ENCODE assay signal across 14 cellular contexts in the genomic region with DNA sequence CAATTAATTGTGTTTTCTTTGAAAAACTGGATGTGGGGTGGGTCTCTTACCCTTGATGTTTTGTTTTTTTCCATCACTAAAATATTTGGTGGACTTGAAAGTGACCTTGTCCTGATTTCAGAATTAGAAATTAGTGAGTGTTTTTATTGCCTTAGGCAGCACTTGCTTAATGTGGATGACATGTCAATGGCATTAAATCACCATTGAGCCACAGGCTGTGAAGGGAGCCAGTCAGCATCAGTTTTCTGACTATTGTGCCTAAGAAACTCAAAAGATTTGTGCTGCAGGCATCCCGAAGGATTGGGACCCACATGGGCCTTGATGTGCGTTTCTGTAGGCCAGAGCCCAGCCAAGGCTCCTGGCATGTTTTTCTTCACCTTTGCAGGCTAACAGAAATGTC. TPM values are rescaled to one million over a fixed set of nuclear protein-coding genes. Genes with fewer than 3 reads are reported as not detected.
A peak's percentile ranks its signal among the peaks of the same experiment; 100 is the strongest.
DNase-seq lines count a peak whose midpoint lies in the region; ATAC-seq, FAIRE-seq and TF ChIP-seq lines count a peak whose summit lies in the region.
"Had no signal": no experiment of that assay in that cellular context is flagged by ENCODE, and none has a peak within 500 bp of the region (broad histone marks: within the 10 kb centered on the region; RNA-seq: fewer than 3 reads in every experiment).

No MANE protein-coding gene starts in this region.

- H3K9ac ChIP-seq in HepG2 (ENCODE audit: insufficient read depth, low read depth, low read length) = no peak overlapping the region

- CTCF ChIA-PET in HepG2 (lab: Yijun Ruan, JAX; ENCODE audit: low intra/inter-chr PET ratio, low total read pairs) = no interaction called here
- CTCF ChIA-PET in activated CD8-positive, alpha-beta T cell treated with anti-CD3 and anti-CD28 coated beads for 36 hours (lab: Charles Lee) = interaction anchor here (1.1 to 2.0 kb wide), 2 partner anchors 9 to 44 kb away, joined by 3 to 5 read pairs; no protein-coding TSS in a partner anchor

- H2AFZ ChIP-seq in HepG2 (ENCODE audit: low read length) = no peak overlapping the region

- peaks cover 0 to 3% (median 0%) of the 10 kb centered on the region in 5 experiments for H3K9me3 Mint-ChIP-seq in brain
- H3K9me3 Mint-ChIP-seq in osteocyte (ENCODE audit: unreplicated experiment) = peaks cover 3% of the 10 kb centered on the region
- H3K9me3 Mint-ChIP-seq in activated CD8-positive, alpha-beta T cell treated with anti-CD3 and anti-CD28 coated beads for 36 hours = peaks cover 7% of the 10 kb centered on the region

- TF ChIP-seq EP300 in HepG2 (IDR thresholded peaks at IDR 0.05; ENCODE audit: low read depth in 2 of 2, low read length in 2 of 2) (no peak), HepG2 (CRISPR knock-in tag; IDR thresholded peaks at IDR 0.05; ENCODE audit: borderline replicate concordance) (no peak)

- no peak for FAIRE-seq in HepG2 (lab: Jason Lieb, UNC)
- FAIRE-seq in H54 (lab: Jason Lieb, UNC) = no peak
- FAIRE-seq: bronchial epithelial cell, G401.6 had no signal

- H3K27ac ChIP-seq in HepG2 (ENCODE audit: extremely low read length, insufficient read depth, low read length) = peak overlapping the region; percentile 16
- no peak overlapping the region for H3K27ac ChIP-seq in right lobe of liver
- H3K27ac ChIP-seq: SK-N-MC had no signal

- H3K27me3 ChIP-seq in HepG2 (ENCODE audit: control insufficient read depth in 1 of 2, insufficient read depth in 2 of 2, low read length in 2 of 2) (no peaks in the 10 kb centered on the region), right lobe of liver (no peaks in the 10 kb centered on the region)

- POLR2A ChIA-PET in HepG2 (lab: Yijun Ruan, JAX) = no interaction called here
- POLR2A ChIA-PET in activated CD8-positive, alpha-beta T cell treated with anti-CD3 and anti-CD28 coated beads for 36 hours (lab: Charles Lee) = no interaction called here

- DNase-seq in HepG2 (ENCODE audit: low spot score) = no peak
- DNase-seq in right lobe of liver = no peak
- no peak for DNase-seq in osteocyte (ENCODE audit: extremely low spot score, unreplicated experiment)
- no peak for DNase-seq in activated CD8-positive, alpha-beta T cell treated with anti-CD3 and anti-CD28 coated beads for 36 hours
- DNase-seq in OCI-M2 (lab: John Stamatoyannopoulos, UW; ENCODE audit: unreplicated experiment) = no peak
- DNase-seq in H54 (ENCODE audit: insufficient read length, low spot score) = no peak
- DNase-seq in stimulated activated CD4-positive, alpha-beta T cell treated with anti-CD3 and anti-CD28 coated beads, Interleukin-2, amount 100 ng/mL, for 24 hours = no peak
- DNase-seq: activated T-cell treated with anti-CD3 and anti-CD28 coated beads, Interleukin-2, amount 50 U/mL, for 24 hours; NCI-H524 treated with DMSO at 0.1 percent for 48 hours had no signal

- H3K4me3 Mint-ChIP-seq in brain (no peak overlapping the region), osteocyte (ENCODE audit: unreplicated experiment) (no peak overlapping the region)
- H3K4me3 Mint-ChIP-seq in activated CD8-positive, alpha-beta T cell treated with anti-CD3 and anti-CD28 coated beads for 36 hours = no peak overlapping the region
- H3K4me3 Mint-ChIP-seq: activated T-cell treated with anti-CD3 and anti-CD28 coated beads, Interleukin-2, amount 50 U/mL, for 24 hours had no signal

- H3K79me2 ChIP-seq in HepG2 (ENCODE audit: insufficient read depth, low read length) = no peaks in the 10 kb centered on the region

- no TSS peak for BruUV-seq in HepG2 (replicated peaks; lab: Mats Ljungman, UMichigan)

- H3K4me2 ChIP-seq in HepG2 (ENCODE audit: low read depth, low read length) = no peak overlapping the region; the same call in 1 of the 2 replicates

- peaks cover 30% of the 10 kb centered on the region for H3K4me1 ChIP-seq in HepG2 (ENCODE audit: insufficient read depth, low read length)
- H3K4me1 ChIP-seq in right lobe of liver = no peaks in the 10 kb centered on the region

- no peak overlapping the region for H3K4me3 ChIP-seq in HepG2 (replicated peaks in 1 of 3; ENCODE audit: insufficient read depth in 1 of 3, low read depth in 2 of 3, low read length in 3 of 3)
- H3K4me3 ChIP-seq in right lobe of liver = no peak overlapping the region
- H3K4me3 ChIP-seq: SK-N-MC had no signal

- peaks cover 16% of the 10 kb centered on the region for H3K36me3 Mint-ChIP-seq in brain
- peaks cover 21% of the 10 kb centered on the region for H3K36me3 Mint-ChIP-seq in osteocyte (ENCODE audit: unreplicated experiment)
- peaks cover 14% of the 10 kb centered on the region for H3K36me3 Mint-ChIP-seq in activated CD8-positive, alpha-beta T cell treated with anti-CD3 and anti-CD28 coated beads for 36 hours (ENCODE audit: low read depth)

- H4K20me1 ChIP-seq in HepG2 (ENCODE audit: insufficient read depth, low read length) = no peaks in the 10 kb centered on the region

- in situ Hi-C loops in HepG2 (cut with HindIII; ENCODE audit: extremely low pct_ligation_motif_present, low pct_unique_long_range_greater_than_20kb) = no loop called here

- H3K27me3 Mint-ChIP-seq in brain = no peaks in the 10 kb centered on the region
- no peaks in the 10 kb centered on the region for H3K27me3 Mint-ChIP-seq in osteocyte (ENCODE audit: unreplicated experiment)
- H3K27me3 Mint-ChIP-seq in activated CD8-positive, alpha-beta T cell treated with anti-CD3 and anti-CD28 coated beads for 36 hours = peaks cover 2% of the 10 kb centered on the region
- H3K27me3 Mint-ChIP-seq: activated T-cell treated with anti-CD3 and anti-CD28 coated beads, Interleukin-2, amount 50 U/mL, for 24 hours had no signal

- H3K36me3 ChIP-seq in HepG2 (replicated peaks in 1 of 2; ENCODE audit: control insufficient read depth in 1 of 2, insufficient read depth in 2 of 2, low read length in 2 of 2) (peaks cover 2% of the 10 kb centered on the region in 2 experiments; a peak in 2 of 5 replicates), right lobe of liver (no peaks in the 10 kb centered on the region)

- H3K9me3 ChIP-seq in HepG2 (ENCODE audit: low read length) (no peaks in the 10 kb centered on the region), right lobe of liver (no peaks in the 10 kb centered on the region)

- intact Hi-C loops in HepG2 (cut with micrococcal nuclease; ENCODE audit: unreplicated experiment) = no loop called here
- intact Hi-C loops in right lobe of liver (cut with DNase I) = no loop called here
- intact Hi-C loops in activated CD8-positive, alpha-beta T cell treated with anti-CD3 and anti-CD28 coated beads for 36 hours (cut with micrococcal nuclease) = no loop called here

- H3K4me1 Mint-ChIP-seq in brain = peaks cover 17% of the 10 kb centered on the region
- peaks cover 45% of the 10 kb centered on the region for H3K4me1 Mint-ChIP-seq in osteocyte (ENCODE audit: unreplicated experiment)
- H3K4me1 Mint-ChIP-seq in activated CD8-positive, alpha-beta T cell treated with anti-CD3 and anti-CD28 coated beads for 36 hours (ENCODE audit: low read depth) = peaks cover 23% of the 10 kb centered on the region

- H3K27ac Mint-ChIP-seq in brain = peak overlapping the region in 3 of 5 experiments; percentile 31 to 86 (median 85)
- peak overlapping the region; percentile 86 for H3K27ac Mint-ChIP-seq in osteocyte (ENCODE audit: unreplicated experiment)
- no peak overlapping the region for H3K27ac Mint-ChIP-seq in activated CD8-positive, alpha-beta T cell treated with anti-CD3 and anti-CD28 coated beads for 36 hours

- no peak for TF ChIP-seq CTCF in HepG2 (CRISPR knock-in tag; IDR thresholded peaks at IDR 0.05)
- no peak for TF ChIP-seq CTCF in right lobe of liver (IDR thresholded peaks at IDR 0.05)
- TF ChIP-seq CTCF in brain (conservative IDR thresholded peaks at IDR 0.05) = no peak
- TF ChIP-seq CTCF in osteocyte (IDR thresholded peaks at IDR 0.05) = no peak
- TF ChIP-seq CTCF in activated CD8-positive, alpha-beta T cell treated with anti-CD3 and anti-CD28 coated beads for 36 hours (IDR thresholded peaks at IDR 0.05) = no peak

- no peak for TF ChIP-seq RAD21 in HepG2 (CRISPR knock-in tag; IDR thresholded peaks at IDR 0.05)

- no peak for TF ChIP-seq POLR2A in HepG2 (IDR thresholded peaks at IDR 0.05; ENCODE audit: insufficient read depth in 1 of 2, low read depth in 2 of 2, low read length in 2 of 2)
- no peak for TF ChIP-seq POLR2A in right lobe of liver (IDR thresholded peaks at IDR 0.05)
- no peak for TF ChIP-seq POLR2A in H54 (IDR thresholded peaks at IDR 0.05; ENCODE audit: low read depth, low read length)

- 94% methylated on average over 2 of the region's 2 CpGs for WGBS in HepG2 (ENCODE audit: low lambda C conversion rate)
- no CpG with 5 or more reads among the region's 2 CpGs for WGBS in right lobe of liver (ENCODE audit: insufficient coverage, low coverage, low lambda C conversion rate, missing lambda C conversion rate)

- ATAC-seq in HepG2 (no peak), right lobe of liver (no peak)
- ATAC-seq in activated CD8-positive, alpha-beta T cell treated with anti-CD3 and anti-CD28 coated beads for 36 hours = no peak
- ATAC-seq: activated CD4-positive, CD25-positive, alpha-beta regulatory T cell treated with anti-CD3 and anti-CD28 coated beads, Interleukin-2, amount 50 U/mL, for 24 hours had no signal

RNA-seq across cellular contexts. Expression of gene SWAP70, which starts 53.8 kb away (rescaled TPM):
- total RNA-seq in HepG2 (2016; rRNA removed; fragmentation: Illumina TruSeq; extraction: Trizol) = 8.7 and 14.9 TPM in 2 replicates
- 6.5 TPM in 2 replicates for total RNA-seq in HepG2 (2016; cell fraction: cytosol; rRNA removed; fragmentation: Illumina TruSeq; extraction: Trizol; ENCODE audit: low read depth)
- 9.1 and 14.4 TPM in 2 replicates for total RNA-seq in HepG2 (2016; cell fraction: insoluble cytoplasmic fraction; rRNA removed; fragmentation: Illumina TruSeq; extraction: Trizol)
- 5.1 and 5.8 TPM in 2 replicates for total RNA-seq in HepG2 (2016; cell fraction: membrane; rRNA removed; fragmentation: Illumina TruSeq; extraction: Trizol)
- 8.1 and 8.8 TPM in 2 replicates for total RNA-seq in HepG2 (2016; cell fraction: nucleus; rRNA removed; fragmentation: Illumina TruSeq; extraction: Trizol)
- polyA plus RNA-seq in HepG2 (2011; rRNA removed) = 4.2 and 4.6 TPM in 2 replicates
- polyA plus RNA-seq in HepG2 (2011; cell fraction: cytosol; rRNA removed) = 3.2 and 5.0 TPM in 2 replicates
- 1.5 and 2.5 TPM in 2 replicates for polyA plus RNA-seq in HepG2 (2011; cell fraction: nucleus; rRNA removed)
- 7.2 and 7.3 TPM in 2 replicates for polyA plus RNA-seq in HepG2 (2012)
- 0.50 and 0.55 TPM in 2 replicates for polyA plus RNA-seq in HepG2 (2016; cell fraction: cytosol; fragmentation: Illumina TruSeq; extraction: Trizol; ENCODE audit: low read depth)
- 14.4 and 14.9 TPM in 2 replicates for polyA plus RNA-seq in HepG2 (2016; cell fraction: insoluble cytoplasmic fraction; fragmentation: Illumina TruSeq; extraction: Trizol; ENCODE audit: low read depth)
- polyA plus RNA-seq in HepG2 (2016; cell fraction: membrane; fragmentation: Illumina TruSeq; extraction: Trizol; ENCODE audit: low read depth) = 1.9 and 2.0 TPM in 2 replicates
- 8.0 and 8.5 TPM in 2 replicates for polyA plus RNA-seq in HepG2 (2016; cell fraction: nucleus; fragmentation: Illumina TruSeq; extraction: Trizol; ENCODE audit: insufficient read depth, low read depth)
- polyA minus RNA-seq in HepG2 (2011; rRNA and poly(A)+ RNA removed; ENCODE audit: low replicate concordance) = 4.9 and 17.3 TPM in 2 replicates
- 5.2 and 6.8 TPM in 2 replicates for polyA minus RNA-seq in HepG2 (2011; cell fraction: cytosol; rRNA and poly(A)+ RNA removed)
- polyA minus RNA-seq in HepG2 (2011; cell fraction: nucleus; rRNA and poly(A)+ RNA removed) = 5.4 and 6.7 TPM in 2 replicates
- total RNA-seq in right lobe of liver = 10 to 100 TPM in 2 of 6 experiments, 1 to 10 TPM in 4; 3.2 to 13.5 (median 7.4) TPM
- polyA plus RNA-seq in brain (ENCODE audit: insufficient read depth, low read depth, low replicate concordance) = 7.6 TPM
- total RNA-seq in osteocyte = 37.4 and 39.7 TPM in 2 replicates
- total RNA-seq in activated CD8-positive, alpha-beta T cell treated with anti-CD3 and anti-CD28 coated beads for 36 hours = 1 to 10 TPM; 8.9 to 9.6 TPM
